11 cellular contexts compared by ENCODE assay signal in genomic region chr4:109801895-109802319, GRCh38. TPM values are rescaled to one million over a fixed set of nuclear protein-coding genes. Genes with fewer than 3 reads are reported as not detected.
DNase-seq lines count a peak whose midpoint lies in the region; ATAC-seq, FAIRE-seq and TF ChIP-seq lines count a peak whose summit lies in the region.
"Had no signal": no experiment of that assay in that cellular context is flagged by ENCODE, and none has a peak within 500 bp of the region (broad histone marks: within the 10 kb centered on the region; RNA-seq: fewer than 3 reads in every experiment).

CFI (minus strand) TSS chr4:109801999; CDS start chr4:109801971, 28 bp downstream.

- H3K4me1 Mint-ChIP-seq in CD4-positive, alpha-beta T cell (ENCODE audit: low read depth), result no peaks in the 10 kb centered on the region

- intact Hi-C loops in body of pancreas (cut with DNase I), result loop anchor here (10.0 kb wide), 1 partner anchor 97 kb away; the partner anchor contains the start of gene CASP6
- intact Hi-C loops in spleen (cut with DNase I; ENCODE audit: low total_unique reads), result loop anchor here (10.0 kb wide), 1 partner anchor 67 kb away; the partner anchor contains the start of gene PLA2G12A
- intact Hi-C loops in CD4-positive, alpha-beta T cell (cut with DNase I, micrococcal nuclease), result loop anchor here in 1 of 2 experiments (5.0 kb wide), 1 partner anchor 380 kb away; no protein-coding TSS in a partner anchor

- no peaks in the 10 kb centered on the region for H3K27me3 Mint-ChIP-seq in CD4-positive, alpha-beta T cell

- TF ChIP-seq POLR2A in body of pancreas (IDR thresholded peaks at IDR 0.05), result no peak
- TF ChIP-seq POLR2A in spleen (IDR thresholded peaks at IDR 0.05), result no peak
- TF ChIP-seq POLR2A in Peyer's patch (IDR thresholded peaks at IDR 0.05), result no peak

- ATAC-seq in body of pancreas, result peak; percentile 83
- ATAC-seq in CD4-positive, alpha-beta T cell (ENCODE audit: poor library complexity), result no peak
- ATAC-seq in HG03469 (IDR thresholded peaks at IDR 0.05; ENCODE audit: unreplicated experiment), result no peak
- ATAC-seq: GM12878 had no signal

- H3K27ac Mint-ChIP-seq in CD4-positive, alpha-beta T cell, result no peak within 1 kb of the TSS

- H3K27ac ChIP-seq in HEK293 (ENCODE audit: extremely low read depth, low read depth, low read length), result no peak within 1 kb of the TSS
- peak within 1 kb of the TSS in 3 of 4 donors; percentile 4 to 80 (median 44) for H3K27ac ChIP-seq in body of pancreas
- peak within 1 kb of the TSS; percentile 30 to 77 (median 60) for H3K27ac ChIP-seq in spleen
- no peak within 1 kb of the TSS for H3K27ac ChIP-seq in CD4-positive, alpha-beta T cell (ENCODE audit: low read depth, low read length)
- peak within 1 kb of the TSS in 1 of 4 donors; percentile 15 for H3K27ac ChIP-seq in Peyer's patch

- H3K27me3 ChIP-seq in body of pancreas (no peaks in the 10 kb centered on the region), spleen (replicated peaks in 1 of 7) (no peaks in the 10 kb centered on the region), Peyer's patch (no peaks in the 10 kb centered on the region)
- H3K27me3 ChIP-seq in CD4-positive, alpha-beta T cell (ENCODE audit: control insufficient read depth, insufficient read depth, low read length), result no peaks in the 10 kb centered on the region

- H3K4me1 ChIP-seq in HEK293 (ENCODE audit: control insufficient read depth, insufficient read depth, low read length) (no peaks in the 10 kb centered on the region), body of pancreas (peaks cover 18% of the 10 kb centered on the region), spleen (peaks cover 0 to 21% (median 11%) of the 10 kb centered on the region in 6 donors), Peyer's patch (no peaks in the 10 kb centered on the region)

- FAIRE-seq in islet of Langerhans (lab: Jason Lieb, UNC), result peak; percentile 89
- FAIRE-seq: GM12878 had no signal

- POLR2A ChIA-PET in HEK293 (lab: Yijun Ruan, JAX), result no interaction called here
- POLR2A ChIA-PET in CD4-positive, alpha-beta T cell (lab: Charles Lee), result no interaction called here

- H3K9me3 Mint-ChIP-seq in CD4-positive, alpha-beta T cell, result no peaks in the 10 kb centered on the region

- H3K9me3 ChIP-seq in HEK293 (ENCODE audit: control insufficient read depth, insufficient read depth, low read depth, low read length), result no peaks in the 10 kb centered on the region
- no peaks in the 10 kb centered on the region for H3K9me3 ChIP-seq in body of pancreas
- H3K9me3 ChIP-seq in spleen, result peaks cover 0 to 13% (median 10%) of the 10 kb centered on the region in 8 donors
- no peaks in the 10 kb centered on the region for H3K9me3 ChIP-seq in CD4-positive, alpha-beta T cell (ENCODE audit: control insufficient read depth, low read length)
- no peaks in the 10 kb centered on the region for H3K9me3 ChIP-seq in Peyer's patch

- CTCF ChIA-PET in HEK293 (lab: Yijun Ruan, JAX), result interaction anchor here (0.8 kb wide), 1 partner anchor 109 kb away, joined by 4 read pairs; no protein-coding TSS in a partner anchor
- CTCF ChIA-PET in CD4-positive, alpha-beta T cell (lab: Charles Lee), result no interaction called here

- no peak for TF ChIP-seq CTCF in HEK293 (tag by site-specific recombination; IDR thresholded peaks at IDR 0.05)
- TF ChIP-seq CTCF in body of pancreas (IDR thresholded peaks at IDR 0.05), result no peak
- TF ChIP-seq CTCF in spleen (IDR thresholded peaks at IDR 0.05 in 8 of 11, conservative IDR thresholded peaks at IDR 0.05 in 3 of 11), result no peak
- TF ChIP-seq CTCF in CD4-positive, alpha-beta T cell (IDR thresholded peaks at IDR 0.05), result no peak
- TF ChIP-seq CTCF in Peyer's patch (IDR thresholded peaks at IDR 0.05), result no peak

- peak in 1 of 4 donors; percentile 37 for DNase-seq in body of pancreas
- no peak for DNase-seq in spleen
- no peak for DNase-seq in activated gamma-delta T cell (lab: John Stamatoyannopoulos, UW)
- no peak for DNase-seq in CD4-positive, alpha-beta T cell
- DNase-seq in Peyer's patch, result no peak
- DNase-seq: activated CD4-positive, alpha-beta T cell treated with anti-CD3 and anti-CD28 coated beads for 4 hours; NCI-H2171 had no signal

- H3K36me3 ChIP-seq in HEK293 (ENCODE audit: control insufficient read depth in 2 of 2, insufficient read depth in 1 of 2, low read length in 2 of 2), result no peaks in the 10 kb centered on the region
- H3K36me3 ChIP-seq in body of pancreas (replicated peaks in 1 of 2; ENCODE audit: insufficient read depth in 1 of 2, low read depth in 2 of 2), result no peaks in the 10 kb centered on the region
- H3K36me3 ChIP-seq in spleen, result no peaks in the 10 kb centered on the region
- H3K36me3 ChIP-seq in Peyer's patch, result no peaks in the 10 kb centered on the region

- no peaks in the 10 kb centered on the region for H3K36me3 Mint-ChIP-seq in CD4-positive, alpha-beta T cell (ENCODE audit: low read depth)

- no peak within 1 kb of the TSS for H3K4me3 ChIP-seq in HEK293 (ENCODE audit: low read depth, low read length)
- H3K4me3 ChIP-seq in body of pancreas, result no peak within 1 kb of the TSS
- peak within 1 kb of the TSS in 7 of 8 donors; percentile 2 to 55 (median 25) for H3K4me3 ChIP-seq in spleen
- H3K4me3 ChIP-seq in Peyer's patch, result peak within 1 kb of the TSS in 2 of 4 donors; percentile 15 to 24
- H3K4me3 ChIP-seq: GM12878 had no signal

- no peak within 1 kb of the TSS for H3K4me3 Mint-ChIP-seq in CD4-positive, alpha-beta T cell

- 18 to 19% methylated on average over 2 of the region's 2 CpGs for WGBS in body of pancreas, 2 donors
- 45 to 60% (median 52%) methylated on average over 2 of the region's 2 CpGs for whole genome bisulfite sequencing in spleen, 5 donors

TF ChIP-seq in HEK293, 187 proteins besides CTCF, POLR2A, EP300 and RAD21:
- peak; percentile 28; the same call in 1 of the 2 replicates for TF ChIP-seq FEZF1 (tag by site-specific recombination; IDR thresholded peaks at IDR 0.05)
- TF ChIP-seq PRDM6 (tag by site-specific recombination; IDR thresholded peaks at IDR 0.05), result 0 out of 2 replicates have a peak, but pooled peaks have one; percentile 29
- no peak for TF ChIP-seq ZNF292 (tag by site-specific recombination; IDR thresholded peaks at IDR 0.05; ENCODE audit: borderline replicate concordance, low read depth)

RNA-seq across cellular contexts. Expression of gene CFI, which starts in this region (rescaled TPM):
- total RNA-seq in body of pancreas, result 10 to 100 TPM; 15.8 to 31.6 TPM
- total RNA-seq in spleen, result 10 to 100 TPM; 38.1 to 88.2 (median 66.1) TPM
- 10 to 100 TPM in 2 of 3 donors, 1 to 10 TPM in 1; 9.8 to 21.7 (median 15.3) TPM for polyA plus RNA-seq in spleen
- total RNA-seq in CD4-positive, alpha-beta T cell, result not detected
- 10 to 100 TPM in 2 of 4 donors, 1 to 10 TPM in 2; 7.0 to 20.5 (median 12.6) TPM for total RNA-seq in Peyer's patch

Comparison
In these comparisons a context has a peak if more than half of its experiments do, and no peak if none do; other contexts are left out.
1. RNA of gene CFI (total RNA-seq): 38.1 to 88.2 TPM in spleen, 15.8 to 31.6 TPM in body of pancreas and 7.0 to 20.5 TPM in Peyer's patch; not detected in CD4-positive, alpha-beta T cell; every median in the first group is over 4 times any median in the second.
2. H3K27ac ChIP-seq: peak in body of pancreas (3 of 4) and spleen (8 of 8); none in HEK293 (single experiment) and CD4-positive, alpha-beta T cell (single experiment).
3. H3K4me3 ChIP-seq: peak in spleen (7 of 8); none in HEK293 (single experiment) and body of pancreas (0 of 2).